Comparison of ENCODE assay signal across 8 cellular contexts in genomic region chr5:154221371-154221896, GRCh38. TPM values are rescaled to one million over a fixed set of nuclear protein-coding genes. Genes with fewer than 3 reads are reported as not detected.
A peak's percentile ranks its signal among the peaks of the same experiment; 100 is the strongest.
DNase-seq lines count a peak whose midpoint lies in the region; ATAC-seq and TF ChIP-seq lines count a peak whose summit lies in the region.

No MANE protein-coding gene starts in this region.

- no peaks in the 10 kb centered on the region for H3K9me3 ChIP-seq in neutrophil

- H3K4me1 Mint-ChIP-seq in activated B cell treated with CpG ODN at 0.5 μM for 24 hours, result peaks cover 27% of the 10 kb centered on the region

- H3K4me3 ChIP-seq in neutrophil (ENCODE audit: low read depth in 1 of 2, low read length in 1 of 2), result no peak overlapping the region

- CTCF ChIA-PET in activated B cell treated with CpG ODN at 0.5 μM for 24 hours (lab: Charles Lee), result no interaction called here

- H3K9me3 Mint-ChIP-seq in activated B cell treated with CpG ODN at 0.5 μM for 24 hours, result peaks cover 2% of the 10 kb centered on the region

- H3K27me3 ChIP-seq in neutrophil, result no peaks in the 10 kb centered on the region

- DNase-seq in EL, result peak; percentile 95
- no peak for DNase-seq in activated B cell treated with CpG ODN at 0.5 μM for 24 hours
- peak; percentile 59 for DNase-seq in dedifferentiated amniotic fluid mesenchymal stem cell (ENCODE audit: extremely low spot score)
- DNase-seq in NCI-H2196 (lab: John Stamatoyannopoulos, UW; ENCODE audit: unreplicated experiment), result no peak

- H3K36me3 Mint-ChIP-seq in activated B cell treated with CpG ODN at 0.5 μM for 24 hours (ENCODE audit: low read depth), result peaks cover 31% of the 10 kb centered on the region

- H3K4me3 Mint-ChIP-seq in activated B cell treated with CpG ODN at 0.5 μM for 24 hours, result no peak overlapping the region

- ATAC-seq in HG03064 (IDR thresholded peaks at IDR 0.05; ENCODE audit: low read depth, unreplicated experiment) (peak; percentile 50), activated B cell treated with CpG ODN at 0.5 μM for 24 hours (ENCODE audit: low read depth) (peak; percentile 60), GM18867 (IDR thresholded peaks at IDR 0.05; ENCODE audit: unreplicated experiment) (no peak), GM18517 (IDR thresholded peaks at IDR 0.05; ENCODE audit: unreplicated experiment) (no peak)

- TF ChIP-seq CTCF in activated B cell treated with CpG ODN at 0.5 μM for 24 hours (IDR thresholded peaks at IDR 0.05) (no peak), neutrophil (IDR thresholded peaks at IDR 0.05) (no peak)

- peak overlapping the region; percentile 82 for H3K27ac Mint-ChIP-seq in activated B cell treated with CpG ODN at 0.5 μM for 24 hours

- H3K27ac ChIP-seq in neutrophil, result peak overlapping the region; percentile 5

- H3K36me3 ChIP-seq in neutrophil, result peaks cover 26% of the 10 kb centered on the region

- peaks cover 8 to 22% of the 10 kb centered on the region in 2 experiments for H3K4me1 ChIP-seq in neutrophil (ENCODE audit: control insufficient read depth in 1 of 2, insufficient read depth in 1 of 2, low read depth in 1 of 2, low read length in 1 of 2)

- no peaks in the 10 kb centered on the region for H3K27me3 Mint-ChIP-seq in activated B cell treated with CpG ODN at 0.5 μM for 24 hours

- intact Hi-C loops in activated B cell treated with CpG ODN at 0.5 μM for 24 hours (cut with micrococcal nuclease), result loop anchor here (1.0 to 2.0 kb wide), 2 partner anchors 19 to 31 kb away; partner anchors contain the start of gene GALNT10

- POLR2A ChIA-PET in activated B cell treated with CpG ODN at 0.5 μM for 24 hours (lab: Charles Lee), result interaction anchor here (1.1 kb wide), 2 partner anchors 17 to 31 kb away, joined by 4 read pairs; partner anchors contain the start of gene GALNT10

RNA-seq across cellular contexts. Expression of gene GALNT10, which starts 30.9 kb away (rescaled TPM):
- total RNA-seq in activated B cell treated with CpG ODN at 0.5 μM for 24 hours, result 32.5 and 41.5 TPM in 2 replicates

Comparison
In these comparisons a context has a peak if more than half of its experiments do, and no peak if none do; other contexts are left out.
1. DNase-seq: peak in EL (single experiment) and dedifferentiated amniotic fluid mesenchymal stem cell (single experiment); none in activated B cell treated with CpG ODN at 0.5 μM for 24 hours (single experiment) and NCI-H2196 (single experiment).
2. ATAC-seq: peak in HG03064 (single experiment) and activated B cell treated with CpG ODN at 0.5 μM for 24 hours (single experiment); none in GM18867 (single experiment) and GM18517 (single experiment).